Comparison of ENCODE assay signal across 23 cellular contexts in genomic region chr6:84137989-84138575, GRCh38.
DNase-seq lines count a peak whose midpoint lies in the region; ATAC-seq, FAIRE-seq and TF ChIP-seq lines count a peak whose summit lies in the region.
"Had no signal": no experiment of that assay in that cellular context is flagged by ENCODE, and none has a peak within 500 bp of the region (broad histone marks: within the 10 kb centered on the region; RNA-seq: fewer than 3 reads in every experiment).

No MANE protein-coding gene starts in this region.

- no TSS peak for BruUV-seq in MCF 10A (replicated peaks; lab: Mats Ljungman, UMichigan)

- H3K27me3 ChIP-seq in breast epithelium (no peaks in the 10 kb centered on the region), astrocyte (ENCODE audit: insufficient read depth, low read length) (no peaks in the 10 kb centered on the region)
- H3K27me3 ChIP-seq: ascending aorta, hepatocyte, neural progenitor cell, upper lobe of right lung had no signal

- POLR2A ChIA-PET in MCF 10A (lab: Yijun Ruan, JAX) (no interaction called here), RWPE1 (lab: Yijun Ruan, JAX; ENCODE audit: low non-redundant PET) (no interaction called here)

- no peak overlapping the region for H3K27ac Mint-ChIP-seq in MCF 10A (ENCODE audit: low read depth, unreplicated experiment)
- no peak overlapping the region for H3K27ac Mint-ChIP-seq in astrocyte (ENCODE audit: unreplicated experiment)
- peak overlapping the region; percentile 81 for H3K27ac Mint-ChIP-seq in endothelial cell (ENCODE audit: unreplicated experiment)
- H3K27ac Mint-ChIP-seq in stimulated activated naive B cell treated with anti-CD40 and anti-IgM and Interleukin-4, amounts not matched to agents 10 μg/mL and 1 μg/mL and 100 μg/mL, for 72 hours = peak overlapping the region; percentile 17
- no peak overlapping the region for H3K27ac Mint-ChIP-seq in activated T-helper 17 cell treated with anti-CD3 and anti-CD28 coated beads, Interleukin-2, amount 50 U/mL, for 72 hours
- H3K27ac Mint-ChIP-seq: activated naive CD4-positive, alpha-beta T cell treated with anti-CD3 and anti-CD28 coated beads, Interleukin-2, amount 50 U/mL, for 72 hours; immature natural killer cell; neural progenitor cell; T-helper 17 cell had no signal

- H3K4me1 ChIP-seq in breast epithelium = no peaks in the 10 kb centered on the region
- H3K4me1 ChIP-seq in astrocyte (ENCODE audit: insufficient read depth, low read length) = no peaks in the 10 kb centered on the region
- H3K4me1 ChIP-seq: A549, ascending aorta, neural progenitor cell, upper lobe of right lung had no signal

- no peak for TF ChIP-seq CTCF in MCF 10A (IDR thresholded peaks at IDR 0.05; ENCODE audit: unreplicated experiment)
- TF ChIP-seq CTCF in breast epithelium (IDR thresholded peaks at IDR 0.05) = no peak
- no peak for TF ChIP-seq CTCF in astrocyte (IDR thresholded peaks at IDR 0.05; ENCODE audit: insufficient read depth, low read depth, low read length)
- TF ChIP-seq CTCF in endothelial cell (IDR thresholded peaks at IDR 0.05; ENCODE audit: unreplicated experiment) = no peak
- TF ChIP-seq CTCF in RWPE1 (conservative IDR thresholded peaks at IDR 0.05; ENCODE audit: low read depth) = no peak

- H3K4me1 Mint-ChIP-seq in MCF 10A (ENCODE audit: insufficient read depth, unreplicated experiment) = no peaks in the 10 kb centered on the region
- peaks cover 2% of the 10 kb centered on the region for H3K4me1 Mint-ChIP-seq in astrocyte (ENCODE audit: low read depth, unreplicated experiment)
- H3K4me1 Mint-ChIP-seq in endothelial cell (ENCODE audit: unreplicated experiment) = peaks cover 34% of the 10 kb centered on the region
- H3K4me1 Mint-ChIP-seq in stimulated activated naive B cell treated with anti-CD40 and anti-IgM and Interleukin-4, amounts not matched to agents 10 μg/mL and 1 μg/mL and 100 μg/mL, for 72 hours = peaks cover 2 to 9% of the 10 kb centered on the region in 2 donors
- H3K4me1 Mint-ChIP-seq in activated T-helper 17 cell treated with anti-CD3 and anti-CD28 coated beads, Interleukin-2, amount 50 U/mL, for 72 hours = no peaks in the 10 kb centered on the region
- H3K4me1 Mint-ChIP-seq: immature natural killer cell, neural progenitor cell, T-helper 17 cell had no signal

- H3K79me2 ChIP-seq in astrocyte (ENCODE audit: insufficient read depth, low read length) = no peaks in the 10 kb centered on the region
- H3K79me2 ChIP-seq: hepatocyte had no signal

- FAIRE-seq in astrocyte (lab: Jason Lieb, UNC) = no peak
- FAIRE-seq: A549 had no signal

- TF ChIP-seq POLR2A in breast epithelium (IDR thresholded peaks at IDR 0.05) = no peak

- ATAC-seq in stimulated activated naive B cell treated with anti-CD40 and anti-IgM and Interleukin-4, amounts not matched to agents 10 μg/mL and 1 μg/mL and 100 μg/mL, for 72 hours (replicated peaks) = no peak
- ATAC-seq in activated T-helper 17 cell treated with anti-CD3 and anti-CD28 coated beads, Interleukin-2, amount 50 U/mL, for 72 hours (replicated peaks) = no peak
- ATAC-seq: A549; activated naive CD4-positive, alpha-beta T cell treated with anti-CD3 and anti-CD28 coated beads, Interleukin-2, amount 50 U/mL, for 72 hours; T-helper 17 cell; upper lobe of right lung had no signal

- no peak overlapping the region for H2AFZ ChIP-seq in astrocyte (ENCODE audit: low read depth, low read length)
- H2AFZ ChIP-seq: hepatocyte, neural progenitor cell had no signal

- peaks cover 0 to 6% of the 10 kb centered on the region in 2 donors for H3K9me3 ChIP-seq in breast epithelium
- no peaks in the 10 kb centered on the region for H3K9me3 ChIP-seq in astrocyte (ENCODE audit: insufficient read depth, low read depth, low read length)
- H3K9me3 ChIP-seq: A549, ascending aorta, upper lobe of right lung had no signal

- no peak overlapping the region for H3K4me3 ChIP-seq in breast epithelium
- no peak overlapping the region for H3K4me3 ChIP-seq in astrocyte (ENCODE audit: insufficient read depth, low read depth, low read length)
- H3K4me3 ChIP-seq: A549, ascending aorta, hepatocyte, neural progenitor cell, upper lobe of right lung had no signal

- intact Hi-C loops in MCF 10A (cut with micrococcal nuclease) = no loop called here
- intact Hi-C loops in breast epithelium (cut with DNase I; ENCODE audit: low total_unique reads) = no loop called here

- H3K36me3 Mint-ChIP-seq in MCF 10A (ENCODE audit: insufficient read depth, unreplicated experiment) = peaks cover 13% of the 10 kb centered on the region
- peaks cover 15% of the 10 kb centered on the region for H3K36me3 Mint-ChIP-seq in astrocyte (ENCODE audit: low read depth, unreplicated experiment)
- H3K36me3 Mint-ChIP-seq in endothelial cell (ENCODE audit: low read depth, unreplicated experiment) = peaks cover 22% of the 10 kb centered on the region
- H3K36me3 Mint-ChIP-seq in stimulated activated naive B cell treated with anti-CD40 and anti-IgM and Interleukin-4, amounts not matched to agents 10 μg/mL and 1 μg/mL and 100 μg/mL, for 72 hours = peaks cover 27 to 49% of the 10 kb centered on the region in 2 donors
- H3K36me3 Mint-ChIP-seq in activated T-helper 17 cell treated with anti-CD3 and anti-CD28 coated beads, Interleukin-2, amount 50 U/mL, for 72 hours (ENCODE audit: low read depth) = peaks cover 47% of the 10 kb centered on the region

- H3K4me2 ChIP-seq in astrocyte (ENCODE audit: low read length) = peak overlapping the region; percentile 25
- H3K4me2 ChIP-seq: A549, hepatocyte, neural progenitor cell had no signal

- peak; percentile 19 for DNase-seq in MCF 10A (ENCODE audit: unreplicated experiment)
- DNase-seq in breast epithelium (ENCODE audit: low spot score in 2 of 2) = no peak
- no peak for DNase-seq in astrocyte (ENCODE audit: low read depth)
- no peak for DNase-seq in endothelial cell (ENCODE audit: low spot score)
- no peak for DNase-seq in stimulated activated naive B cell treated with anti-CD40 and anti-IgM and Interleukin-4, amounts not matched to agents 10 μg/mL and 1 μg/mL and 100 μg/mL, for 72 hours
- no peak for DNase-seq in effector CD8-positive, alpha-beta T cell (lab: John Stamatoyannopoulos, UW)
- no peak for DNase-seq in RWPE1 (ENCODE audit: low spot score)
- DNase-seq: activated CD4-positive, alpha-beta T cell treated with anti-CD3 and anti-CD28 coated beads for 48 hours; COR-L47; cortex of kidney; HCEC 1CT; immature natural killer cell; NCI-H187; NCI-H748 treated with DMSO at 0.1 percent for 48 hours; substantia nigra; T-helper 17 cell; upper lobe of right lung had no signal

- H3K27ac ChIP-seq in breast epithelium (no peak overlapping the region), astrocyte (ENCODE audit: low read depth, low read length) (no peak overlapping the region), RWPE1 (no peak overlapping the region)
- H3K27ac ChIP-seq: A549, ascending aorta, hepatocyte, neural progenitor cell, upper lobe of right lung had no signal

- no peaks in the 10 kb centered on the region for H4K20me1 ChIP-seq in astrocyte (ENCODE audit: insufficient read depth, low read length)

- no peak overlapping the region for H3K9ac ChIP-seq in astrocyte (ENCODE audit: low read length)
- H3K9ac ChIP-seq: neural progenitor cell had no signal

- H3K36me3 ChIP-seq in breast epithelium (no peaks in the 10 kb centered on the region), astrocyte (ENCODE audit: insufficient read depth, low read length) (no peaks in the 10 kb centered on the region)
- H3K36me3 ChIP-seq: neural progenitor cell, upper lobe of right lung had no signal

- H3K4me3 Mint-ChIP-seq in MCF 10A (ENCODE audit: unreplicated experiment) (no peak overlapping the region), astrocyte (ENCODE audit: unreplicated experiment) (no peak overlapping the region), endothelial cell (ENCODE audit: unreplicated experiment) (no peak overlapping the region)
- H3K4me3 Mint-ChIP-seq in stimulated activated naive B cell treated with anti-CD40 and anti-IgM and Interleukin-4, amounts not matched to agents 10 μg/mL and 1 μg/mL and 100 μg/mL, for 72 hours = no peak overlapping the region
- no peak overlapping the region for H3K4me3 Mint-ChIP-seq in activated T-helper 17 cell treated with anti-CD3 and anti-CD28 coated beads, Interleukin-2, amount 50 U/mL, for 72 hours
- H3K4me3 Mint-ChIP-seq: immature natural killer cell, neural progenitor cell, T-helper 17 cell had no signal

- H3K9me3 Mint-ChIP-seq in MCF 10A (ENCODE audit: unreplicated experiment) = no peaks in the 10 kb centered on the region
- peaks cover 10% of the 10 kb centered on the region for H3K9me3 Mint-ChIP-seq in astrocyte (ENCODE audit: unreplicated experiment)
- H3K9me3 Mint-ChIP-seq in endothelial cell (ENCODE audit: unreplicated experiment) = no peaks in the 10 kb centered on the region
- H3K9me3 Mint-ChIP-seq in stimulated activated naive B cell treated with anti-CD40 and anti-IgM and Interleukin-4, amounts not matched to agents 10 μg/mL and 1 μg/mL and 100 μg/mL, for 72 hours = peaks cover 0 to 2% of the 10 kb centered on the region in 2 donors
- no peaks in the 10 kb centered on the region for H3K9me3 Mint-ChIP-seq in activated T-helper 17 cell treated with anti-CD3 and anti-CD28 coated beads, Interleukin-2, amount 50 U/mL, for 72 hours
- H3K9me3 Mint-ChIP-seq: activated naive CD4-positive, alpha-beta T cell treated with anti-CD3 and anti-CD28 coated beads, Interleukin-2, amount 50 U/mL, for 72 hours; immature natural killer cell had no signal

- H3K27me3 Mint-ChIP-seq in MCF 10A (ENCODE audit: insufficient read depth, unreplicated experiment) = no peaks in the 10 kb centered on the region
- no peaks in the 10 kb centered on the region for H3K27me3 Mint-ChIP-seq in astrocyte (ENCODE audit: low read depth, unreplicated experiment)
- H3K27me3 Mint-ChIP-seq in endothelial cell (ENCODE audit: unreplicated experiment) = no peaks in the 10 kb centered on the region
- H3K27me3 Mint-ChIP-seq in stimulated activated naive B cell treated with anti-CD40 and anti-IgM and Interleukin-4, amounts not matched to agents 10 μg/mL and 1 μg/mL and 100 μg/mL, for 72 hours = no peaks in the 10 kb centered on the region
- no peaks in the 10 kb centered on the region for H3K27me3 Mint-ChIP-seq in activated T-helper 17 cell treated with anti-CD3 and anti-CD28 coated beads, Interleukin-2, amount 50 U/mL, for 72 hours
- H3K27me3 Mint-ChIP-seq: T-helper 17 cell had no signal

- CTCF ChIA-PET in MCF 10A (lab: Yijun Ruan, JAX) = no interaction called here
- CTCF ChIA-PET in RWPE1 (lab: Yijun Ruan, JAX) = no interaction called here

Comparison
In these comparisons a context has a peak if more than half of its experiments do, and no peak if none do; other contexts are left out.
1. H3K27ac Mint-ChIP-seq: peak in endothelial cell (single experiment) and stimulated activated naive B cell treated with anti-CD40 and anti-IgM and Interleukin-4, amounts not matched to agents 10 μg/mL and 1 μg/mL and 100 μg/mL, for 72 hours (single experiment); none in MCF 10A (single experiment), astrocyte (single experiment) and activated T-helper 17 cell treated with anti-CD3 and anti-CD28 coated beads, Interleukin-2, amount 50 U/mL, for 72 hours (single experiment).